1 cellular context compared by ENCODE assay signal in the genomic region with DNA sequence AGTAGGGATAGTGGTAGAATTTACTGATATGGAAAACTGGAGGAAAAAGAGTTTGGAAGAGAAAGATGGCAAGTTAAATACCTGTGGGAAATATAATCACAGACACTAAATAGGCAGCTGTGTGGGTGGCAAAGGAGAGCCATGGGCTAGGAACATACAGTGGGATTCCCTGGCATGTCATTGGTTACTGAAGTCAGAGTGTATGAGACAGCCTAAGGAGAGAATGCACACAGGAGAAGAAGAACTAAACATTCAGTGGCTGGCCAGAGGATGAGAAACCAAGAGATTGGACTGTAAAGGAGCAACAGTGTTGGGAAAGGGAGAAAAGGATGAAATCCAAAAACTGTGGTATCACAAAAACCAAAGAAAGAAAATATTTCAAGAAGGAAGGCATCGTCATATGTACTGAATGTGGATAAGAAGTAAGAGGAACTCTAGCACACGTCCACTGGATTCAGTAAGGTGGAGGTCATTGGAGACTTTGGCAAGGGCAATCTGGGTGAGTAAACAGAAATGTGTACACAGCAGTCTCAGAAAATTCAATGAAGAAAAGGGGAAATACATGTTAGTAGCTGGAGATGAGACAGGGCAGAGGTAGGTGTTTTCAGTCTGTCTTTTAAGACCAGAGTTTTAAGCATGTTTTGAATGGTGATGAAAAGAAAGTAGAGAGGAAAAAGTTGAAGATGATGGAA.
TF ChIP-seq lines count a peak whose summit lies in the region.

No MANE protein-coding gene starts in this region.

TF ChIP-seq in HepG2, 621 proteins besides CTCF, POLR2A, EP300 and RAD21 (continued from another document):
- TF ChIP-seq SOX13 (IDR thresholded peaks at IDR 0.05) (no peak), SOX13 (CRISPR knock-in tag; conservative IDR thresholded peaks at IDR 0.05 in 1 of 2, IDR thresholded peaks at IDR 0.05 in 1 of 2) (0 out of 4 replicates have a peak, but pooled peaks of 1 of the 2 experiments have one; percentile 14), RXRB (CRISPR knock-in tag; IDR thresholded peaks at IDR 0.05; ENCODE audit: borderline replicate concordance) (peak; percentile 49), SAP130 (CRISPR knock-in tag; IDR thresholded peaks at IDR 0.05; ENCODE audit: low read depth) (peak; percentile 25; the same call in 1 of the 2 replicates), ZNF124 (CRISPR knock-in tag; IDR thresholded peaks at IDR 0.05) (no peak), POGZ (CRISPR knock-in tag; IDR thresholded peaks at IDR 0.05) (no peak), ZC3H4 (CRISPR knock-in tag; IDR thresholded peaks at IDR 0.05; ENCODE audit: borderline replicate concordance) (no peak), ESRRA (CRISPR knock-in tag; IDR thresholded peaks at IDR 0.05; ENCODE audit: low read depth) (0 out of 2 replicates have a peak, but pooled peaks have one; percentile 36), ZNF441 (CRISPR knock-in tag; IDR thresholded peaks at IDR 0.05; ENCODE audit: borderline replicate concordance) (no peak), FOXP1 (IDR thresholded peaks at IDR 0.05) (no peak), FOXP1 (CRISPR knock-in tag; IDR thresholded peaks at IDR 0.05) (0 out of 2 replicates have a peak, but pooled peaks have one; percentile 46), SMAD9 (CRISPR knock-in tag; IDR thresholded peaks at IDR 0.05) (no peak), SNAPC2 (CRISPR knock-in tag; IDR thresholded peaks at IDR 0.05) (no peak)
- TF ChIP-seq, protein P1, sequence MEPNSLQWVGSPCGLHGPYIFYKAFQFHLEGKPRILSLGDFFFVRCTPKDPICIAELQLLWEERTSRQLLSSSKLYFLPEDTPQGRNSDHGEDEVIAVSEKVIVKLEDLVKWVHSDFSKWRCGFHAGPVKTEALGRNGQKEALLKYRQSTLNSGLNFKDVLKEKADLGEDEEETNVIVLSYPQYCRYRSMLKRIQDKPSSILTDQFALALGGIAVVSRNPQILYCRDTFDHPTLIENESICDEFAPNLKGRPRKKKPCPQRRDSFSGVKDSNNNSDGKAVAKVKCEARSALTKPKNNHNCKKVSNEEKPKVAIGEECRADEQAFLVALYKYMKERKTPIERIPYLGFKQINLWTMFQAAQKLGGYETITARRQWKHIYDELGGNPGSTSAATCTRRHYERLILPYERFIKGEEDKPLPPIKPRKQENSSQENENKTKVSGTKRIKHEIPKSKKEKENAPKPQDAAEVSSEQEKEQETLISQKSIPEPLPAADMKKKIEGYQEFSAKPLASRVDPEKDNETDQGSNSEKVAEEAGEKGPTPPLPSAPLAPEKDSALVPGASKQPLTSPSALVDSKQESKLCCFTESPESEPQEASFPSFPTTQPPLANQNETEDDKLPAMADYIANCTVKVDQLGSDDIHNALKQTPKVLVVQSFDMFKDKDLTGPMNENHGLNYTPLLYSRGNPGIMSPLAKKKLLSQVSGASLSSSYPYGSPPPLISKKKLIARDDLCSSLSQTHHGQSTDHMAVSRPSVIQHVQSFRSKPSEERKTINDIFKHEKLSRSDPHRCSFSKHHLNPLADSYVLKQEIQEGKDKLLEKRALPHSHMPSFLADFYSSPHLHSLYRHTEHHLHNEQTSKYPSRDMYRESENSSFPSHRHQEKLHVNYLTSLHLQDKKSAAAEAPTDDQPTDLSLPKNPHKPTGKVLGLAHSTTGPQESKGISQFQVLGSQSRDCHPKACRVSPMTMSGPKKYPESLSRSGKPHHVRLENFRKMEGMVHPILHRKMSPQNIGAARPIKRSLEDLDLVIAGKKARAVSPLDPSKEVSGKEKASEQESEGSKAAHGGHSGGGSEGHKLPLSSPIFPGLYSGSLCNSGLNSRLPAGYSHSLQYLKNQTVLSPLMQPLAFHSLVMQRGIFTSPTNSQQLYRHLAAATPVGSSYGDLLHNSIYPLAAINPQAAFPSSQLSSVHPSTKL (CRISPR knock-in tag; IDR thresholded peaks at IDR 0.05) = peak; percentile 71
